Comparison of ENCODE assay signal across 8 cellular contexts in genomic region chr17:38898291-38898679, GRCh38. TPM values are rescaled to one million over a fixed set of nuclear protein-coding genes. Genes with fewer than 3 reads are reported as not detected.
DNase-seq lines count a peak whose midpoint lies in the region; ATAC-seq and TF ChIP-seq lines count a peak whose summit lies in the region.

No MANE protein-coding gene starts in this region.

- H3K4me2 ChIP-seq in BLaER1 (peak overlapping the region; percentile 97), PC-9 (peak overlapping the region; percentile 80)

- peaks cover 85% of the 10 kb centered on the region for H3F3A ChIP-seq in PC-9 (ENCODE audit: insufficient read depth, low read depth)

- peak overlapping the region; percentile 98 for H3K27ac ChIP-seq in BLaER1
- peak overlapping the region; percentile 90 for H3K27ac ChIP-seq in PC-9
- peak overlapping the region; percentile 41 to 86 for H3K27ac ChIP-seq in left lung
- peak overlapping the region; percentile 74 for H3K27ac ChIP-seq in urinary bladder (ENCODE audit: low read depth)

- H3K4me3 ChIP-seq in BLaER1 (peak overlapping the region; percentile 54), PC-9 (peak overlapping the region; percentile 32; the same call in 1 of the 2 replicates), left lung (no peak overlapping the region), urinary bladder (ENCODE audit: low read depth, low read length) (no peak overlapping the region)

- CTCF ChIA-PET in PC-9 (lab: Charles Lee), result no interaction called here

- ATAC-seq in GM21515 (IDR thresholded peaks at IDR 0.05; ENCODE audit: unreplicated experiment), result peak; percentile 22
- ATAC-seq in left lung, result no peak

- intact Hi-C loops in PC-9 (cut with micrococcal nuclease; ENCODE audit: unreplicated experiment) (no loop called here), left lung (cut with DNase I) (no loop called here)

- peak; percentile 52 to 68 for DNase-seq in PC-9
- DNase-seq in left lung, result no peak
- DNase-seq in COLO829 (ENCODE audit: low spot score), result no peak
- no peak for DNase-seq in GOT3 (lab: John Stamatoyannopoulos, UW)
- no peak for DNase-seq in SHP77 (lab: John Stamatoyannopoulos, UW)

- no TSS peak for BruUV-seq in PC-9 (replicated peaks; lab: Mats Ljungman, UMichigan)

- WGBS in urinary bladder, result 72% methylated on average over 9 of the region's 9 CpGs

- no peak overlapping the region for H2AFZ ChIP-seq in PC-9

- H4K20me1 ChIP-seq in BLaER1 (no peaks in the 10 kb centered on the region), PC-9 (ENCODE audit: insufficient read depth) (peaks cover 25% of the 10 kb centered on the region)

- H3K9ac ChIP-seq in BLaER1, result peak overlapping the region; percentile 80

- no peak for TF ChIP-seq CTCF in PC-9 (conservative IDR thresholded peaks at IDR 0.05)
- no peak for TF ChIP-seq CTCF in left lung (IDR thresholded peaks at IDR 0.05)

- H3K36me3 ChIP-seq in BLaER1 (peaks cover 64% of the 10 kb centered on the region), PC-9 (ENCODE audit: low read depth) (peaks cover 12% of the 10 kb centered on the region; the same call in 1 of the 2 replicates), left lung (peaks cover 0 to 64% of the 10 kb centered on the region in 2 donors), urinary bladder (ENCODE audit: insufficient read depth) (peaks cover 2% of the 10 kb centered on the region)

- POLR2A ChIA-PET in PC-9 (lab: Charles Lee; ENCODE audit: unreplicated experiment), result interaction anchor here (0.5 to 1.3 kb wide), 5 partner anchors 27 to 1062 kb away, joined by 3 to 8 read pairs (median 4); no protein-coding TSS in a partner anchor

- H3K9me2 ChIP-seq in PC-9 (ENCODE audit: insufficient read depth), result no peaks in the 10 kb centered on the region

- peaks cover 79% of the 10 kb centered on the region for H3K79me2 ChIP-seq in PC-9 (ENCODE audit: low read depth)

- H3K9me3 ChIP-seq in BLaER1, result no peaks in the 10 kb centered on the region
- H3K9me3 ChIP-seq in PC-9 (ENCODE audit: insufficient read depth, low read depth), result no peaks in the 10 kb centered on the region
- H3K9me3 ChIP-seq in left lung, result no peaks in the 10 kb centered on the region

- no peaks in the 10 kb centered on the region for H3K27me3 ChIP-seq in BLaER1
- H3K27me3 ChIP-seq in PC-9 (ENCODE audit: insufficient read depth, low read depth), result no peaks in the 10 kb centered on the region
- H3K27me3 ChIP-seq in left lung, result no peaks in the 10 kb centered on the region

- peaks cover 86% of the 10 kb centered on the region for H3K4me1 ChIP-seq in BLaER1
- H3K4me1 ChIP-seq in PC-9 (replicated peaks; ENCODE audit: insufficient read depth), result peaks cover 88% of the 10 kb centered on the region
- H3K4me1 ChIP-seq in left lung, result peaks cover 42 to 98% of the 10 kb centered on the region in 2 donors
- H3K4me1 ChIP-seq in urinary bladder (ENCODE audit: insufficient read depth), result no peaks in the 10 kb centered on the region

RNA-seq across cellular contexts. Expression of gene LASP1, which starts 28.4 kb away (rescaled TPM):
- total RNA-seq in PC-9 (2021), result 220 and 309 TPM in 2 replicates
- total RNA-seq in left lung, result 100 to 1,000 TPM; 163 to 172 TPM
- total RNA-seq in urinary bladder, result 69.4 TPM
- polyA plus RNA-seq in urinary bladder, result 50.3 TPM

RNA-seq across cellular contexts. Expression of gene RPL23, which starts 44.8 kb away (rescaled TPM):
- total RNA-seq in PC-9 (2021), result 1,146 and 1,262 TPM in 2 replicates
- 1,000 to 10,000 TPM; 1,144 to 1,160 TPM for total RNA-seq in left lung
- total RNA-seq in urinary bladder, result 2,179 TPM
- polyA plus RNA-seq in urinary bladder, result 2,357 TPM

Comparison
In these comparisons a context has a peak if more than half of its experiments do, and no peak if none do; other contexts are left out.
1. H3K4me3 ChIP-seq: peak in BLaER1 (single experiment) and PC-9 (single experiment); none in left lung (0 of 2) and urinary bladder (single experiment).
2. DNase-seq: peak in PC-9 (2 of 2); none in left lung (0 of 2), COLO829 (single experiment), GOT3 (single experiment) and SHP77 (0 of 2).
3. Peak in every context shown above with its lines, with median percentiles within 50 percentile points of each other: H3K27ac ChIP-seq.